ENCODE assay signal across 8 cellular contexts in the genomic region with DNA sequence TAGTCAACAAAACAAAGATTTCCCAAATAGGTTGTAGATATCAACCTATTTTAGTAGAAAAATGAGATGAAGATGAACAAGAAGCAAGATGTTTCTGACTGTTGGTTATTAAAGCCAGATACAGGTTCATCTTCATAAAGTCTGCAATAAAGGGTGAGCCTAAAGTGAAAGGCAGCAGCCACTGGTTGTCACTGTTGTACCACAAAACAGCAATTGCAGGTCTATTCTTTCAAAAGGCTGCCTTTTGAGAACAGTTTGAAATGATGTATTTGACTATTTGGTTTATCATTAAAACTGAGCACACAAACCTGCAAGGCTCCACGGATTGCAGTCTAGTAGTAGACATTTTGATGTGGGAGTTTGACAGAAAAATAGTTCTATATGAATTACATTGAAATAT.
A peak's percentile ranks its signal among the peaks of the same experiment; 100 is the strongest.
DNase-seq lines count a peak whose midpoint lies in the region; ATAC-seq and TF ChIP-seq lines count a peak whose summit lies in the region.

No MANE protein-coding gene starts in this region.

- no peak overlapping the region for H3K4me3 Mint-ChIP-seq in osteocyte (ENCODE audit: unreplicated experiment)

- H3K4me1 Mint-ChIP-seq in osteocyte (ENCODE audit: unreplicated experiment) = peaks cover 14% of the 10 kb centered on the region

- no peak overlapping the region for H3K4me3 ChIP-seq in choroid plexus epithelial cell (ENCODE audit: low read depth, low read length)

- H3K36me3 Mint-ChIP-seq in osteocyte (ENCODE audit: unreplicated experiment) = no peaks in the 10 kb centered on the region

- peak; percentile 17 for DNase-seq in M059J (ENCODE audit: low read depth)
- DNase-seq in choroid plexus epithelial cell (ENCODE audit: low read depth) = peak; percentile 81
- DNase-seq in osteocyte (ENCODE audit: extremely low spot score, unreplicated experiment) = no peak
- no peak for DNase-seq in amniotic stem cell (lab: John Stamatoyannopoulos, UW)
- DNase-seq in NCI-H2171 treated with DMSO at 0.1 percent for 48 hours (lab: John Stamatoyannopoulos, UW) = no peak
- DNase-seq in NOMO-1 treated with dmso at 0.1 percent for 144 hours (lab: John Stamatoyannopoulos, UW; ENCODE audit: unreplicated experiment) = no peak
- no peak for DNase-seq in NCI-H2196 treated with DMSO at 0.1 percent for 48 hours (lab: John Stamatoyannopoulos, UW; ENCODE audit: unreplicated experiment)

- H3K27ac Mint-ChIP-seq in osteocyte (ENCODE audit: unreplicated experiment) = no peak overlapping the region

- H3K9me3 Mint-ChIP-seq in osteocyte (ENCODE audit: unreplicated experiment) = no peaks in the 10 kb centered on the region

- ATAC-seq in GM18861 (IDR thresholded peaks at IDR 0.05; ENCODE audit: unreplicated experiment) = peak; percentile 85

- no peaks in the 10 kb centered on the region for H3K27me3 Mint-ChIP-seq in osteocyte (ENCODE audit: unreplicated experiment)

- TF ChIP-seq CTCF in choroid plexus epithelial cell (conservative IDR thresholded peaks at IDR 0.05; ENCODE audit: low read depth, low read length) = peak; percentile 88
- TF ChIP-seq CTCF in osteocyte (IDR thresholded peaks at IDR 0.05) = peak; percentile 63

Comparison
In these comparisons a context has a peak if more than half of its experiments do, and no peak if none do; other contexts are left out.
1. DNase-seq: peak in M059J (single experiment) and choroid plexus epithelial cell (single experiment); none in osteocyte (single experiment), amniotic stem cell (single experiment), NCI-H2171 treated with DMSO at 0.1 percent for 48 hours (single experiment), NOMO-1 treated with dmso at 0.1 percent for 144 hours (single experiment) and NCI-H2196 treated with DMSO at 0.1 percent for 48 hours (single experiment).